8 cellular contexts compared by ENCODE assay signal in genomic region chr16:87076950-87077749, GRCh38.
DNase-seq lines count a peak whose midpoint lies in the region; ATAC-seq and TF ChIP-seq lines count a peak whose summit lies in the region.

No MANE protein-coding gene starts in this region.

- H3K27ac ChIP-seq in WERI-Rb-1, result no peak overlapping the region

- no peaks in the 10 kb centered on the region for H3K27me3 ChIP-seq in WERI-Rb-1 (ENCODE audit: insufficient read depth, low read depth, severe bottlenecking)

- no peaks in the 10 kb centered on the region for H3K9me3 ChIP-seq in WERI-Rb-1 (ENCODE audit: severe bottlenecking)

- ATAC-seq in sciatic nerve, result peak; percentile 42
- ATAC-seq in GM18873 (IDR thresholded peaks at IDR 0.05; ENCODE audit: low FRiP score, unreplicated experiment), result no peak

- DNase-seq in DMS 273 (lab: John Stamatoyannopoulos, UW; ENCODE audit: unreplicated experiment) (peak; percentile 57), DMS 273 treated with DMSO at 0.1 percent for 48 hours (lab: John Stamatoyannopoulos, UW) (no peak), HT1080 (ENCODE audit: low read depth) (peak; percentile 67), WERI-Rb-1 (peak; percentile 71), fibroblast of the conjunctiva (ENCODE audit: low read depth) (peak; percentile 23), sciatic nerve (ENCODE audit: low spot score) (no peak), foreskin melanocyte (no peak)

- peak; percentile 80 for TF ChIP-seq CTCF in WERI-Rb-1 (IDR thresholded peaks at IDR 0.05; ENCODE audit: low read depth, low read length)

- H3K4me3 ChIP-seq in WERI-Rb-1 (ENCODE audit: low read depth, low read length), result no peak overlapping the region

- H3K36me3 ChIP-seq in WERI-Rb-1, result no peaks in the 10 kb centered on the region

- intact Hi-C loops in sciatic nerve (cut with DNase I), result no loop called here

Comparison
In these comparisons a context has a peak if more than half of its experiments do, and no peak if none do; other contexts are left out.
1. DNase-seq: peak in DMS 273 (single experiment), HT1080 (single experiment), WERI-Rb-1 (single experiment) and fibroblast of the conjunctiva (single experiment); none in DMS 273 treated with DMSO at 0.1 percent for 48 hours (single experiment), sciatic nerve (single experiment) and foreskin melanocyte (single experiment).